Comparison of ENCODE assay signal across 8 cellular contexts in genomic region chr5:173055722-173055982, GRCh38. TPM values are rescaled to one million over a fixed set of nuclear protein-coding genes. Genes with fewer than 3 reads are reported as not detected.
DNase-seq lines count a peak whose midpoint lies in the region; ATAC-seq and TF ChIP-seq lines count a peak whose summit lies in the region.

No MANE protein-coding gene starts in this region.

- H3K4me1 Mint-ChIP-seq in WTC11: peaks cover 14% of the 10 kb centered on the region

- in situ Hi-C loops in GM23248 (cut with MboI): no loop called here

- CTCF ChIA-PET in WTC11 (lab: Charles Lee): no interaction called here

- TF ChIP-seq CTCF in WTC11 (IDR thresholded peaks at IDR 0.05): no peak

- H3K27ac ChIP-seq in BLaER1 (no peak overlapping the region), GM23248 (no peak overlapping the region), iPS DF 6.9 (ENCODE audit: low read length) (no peak overlapping the region), substantia nigra (ENCODE audit: low read depth, low read length, poor library complexity, severe bottlenecking) (peak overlapping the region; percentile 64)

- peaks cover 29% of the 10 kb centered on the region for H3K79me2 ChIP-seq in GM23248 (ENCODE audit: insufficient read depth)

- POLR2A ChIA-PET in WTC11 (lab: Charles Lee): no interaction called here

- H3K27me3 ChIP-seq in BLaER1 (no peaks in the 10 kb centered on the region), GM23248 (replicated peaks; ENCODE audit: insufficient read depth) (no peaks in the 10 kb centered on the region), iPS DF 6.9 (ENCODE audit: control insufficient read depth, insufficient read depth, low read length) (no peaks in the 10 kb centered on the region)

- H3F3A ChIP-seq in GM23248 (ENCODE audit: insufficient read depth): peaks cover 23% of the 10 kb centered on the region

- H3K9me3 ChIP-seq in BLaER1 (no peaks in the 10 kb centered on the region), GM23248 (ENCODE audit: low read depth) (no peaks in the 10 kb centered on the region), iPS DF 6.9 (ENCODE audit: control insufficient read depth, insufficient read depth, low read length) (no peaks in the 10 kb centered on the region)

- H3K36me3 Mint-ChIP-seq in WTC11: no peaks in the 10 kb centered on the region

- no peaks in the 10 kb centered on the region for H3K9me2 ChIP-seq in GM23248 (ENCODE audit: insufficient read depth)

- peaks cover 18% of the 10 kb centered on the region for H3K4me1 ChIP-seq in BLaER1
- H3K4me1 ChIP-seq in GM23248 (ENCODE audit: insufficient read depth): peaks cover 21% of the 10 kb centered on the region
- H3K4me1 ChIP-seq in iPS DF 6.9 (ENCODE audit: control insufficient read depth, insufficient read depth, low read length): no peaks in the 10 kb centered on the region

- peak overlapping the region; percentile 92 for H2AFZ ChIP-seq in GM23248

- H4K20me1 ChIP-seq in BLaER1 (peaks cover 39% of the 10 kb centered on the region), GM23248 (ENCODE audit: insufficient read depth) (no peaks in the 10 kb centered on the region)

- ATAC-seq in WTC11: no peak
- no peak for ATAC-seq in HG02981 (IDR thresholded peaks at IDR 0.05; ENCODE audit: unreplicated experiment)

- peaks cover 5% of the 10 kb centered on the region; the same call in 1 of the 2 replicates for H3K36me3 ChIP-seq in BLaER1
- H3K36me3 ChIP-seq in GM23248 (ENCODE audit: low read depth): no peaks in the 10 kb centered on the region
- no peaks in the 10 kb centered on the region for H3K36me3 ChIP-seq in iPS DF 6.9 (ENCODE audit: control insufficient read depth, insufficient read depth, low read length)

- H3K4me2 ChIP-seq in BLaER1 (peak overlapping the region; percentile 75), GM23248 (ENCODE audit: unreplicated experiment) (peak overlapping the region; percentile 86)

- H3K4me3 Mint-ChIP-seq in WTC11: peak overlapping the region; percentile 93

- H3K4me3 ChIP-seq in BLaER1: peak overlapping the region; percentile 99
- H3K4me3 ChIP-seq in GM23248: peak overlapping the region; percentile 93
- H3K4me3 ChIP-seq in iPS DF 6.9 (ENCODE audit: low read length): peak overlapping the region; percentile 83; the same call in 1 of the 2 replicates

- peak overlapping the region; percentile 21; the same call in 1 of the 2 replicates for H3K9ac ChIP-seq in BLaER1
- peak overlapping the region; percentile 92 for H3K9ac ChIP-seq in GM23248

- H3K27ac Mint-ChIP-seq in WTC11: peak overlapping the region; percentile 91

- WGBS in GM23248 (ENCODE audit: low coverage in 1 of 2, low lambda C conversion rate in 2 of 2, missing lambda C conversion rate in 2 of 2), 2 experiments: 1 to 4% methylated on average over 11 of the region's 11 CpGs
- WGBS in iPS DF 6.9 (ENCODE audit: insufficient coverage, insufficient read length): no CpG with 5 or more reads among the region's 11 CpGs

- H3K27me3 Mint-ChIP-seq in WTC11 (ENCODE audit: low read depth): peaks cover 2% of the 10 kb centered on the region; the same call in 1 of the 2 replicates

- DNase-seq in GM23248: peak; percentile 31
- DNase-seq in WTC11 (ENCODE audit: low spot score): no peak
- DNase-seq in iPS DF 6.9 (ENCODE audit: low read depth, low spot score): no peak
- DNase-seq in substantia nigra (lab: John Stamatoyannopoulos, UW): no peak
- no peak for DNase-seq in OCI-M2 (lab: John Stamatoyannopoulos, UW; ENCODE audit: unreplicated experiment)
- DNase-seq in dermis blood vessel endothelial cell: no peak

- H3K9me3 Mint-ChIP-seq in WTC11: no peaks in the 10 kb centered on the region

TF ChIP-seq in WTC11, 78 proteins besides CTCF, POLR2A, EP300 and RAD21:
- no peak for TF ChIP-seq ZNF263 (CRISPR knock-in tag; IDR thresholded peaks at IDR 0.05; ENCODE audit: low read depth)
- no peak for TF ChIP-seq ELF4 (CRISPR knock-in tag; IDR thresholded peaks at IDR 0.05; ENCODE audit: low read depth)
- TF ChIP-seq ATF3 (CRISPR knock-in tag; conservative IDR thresholded peaks at IDR 0.05): no peak
- TF ChIP-seq NFE2L1 (CRISPR knock-in tag; IDR thresholded peaks at IDR 0.05): no peak
- no peak for TF ChIP-seq SMAD3 (CRISPR knock-in tag; IDR thresholded peaks at IDR 0.05; ENCODE audit: borderline replicate concordance)
- no peak for TF ChIP-seq IRF1 (CRISPR knock-in tag; IDR thresholded peaks at IDR 0.05)
- no peak for TF ChIP-seq NR2C2 (CRISPR knock-in tag; IDR thresholded peaks at IDR 0.05)
- no peak for TF ChIP-seq KAT7 (CRISPR knock-in tag; IDR thresholded peaks at IDR 0.05; ENCODE audit: borderline replicate concordance)
- no peak for TF ChIP-seq ZNF512 (CRISPR knock-in tag; IDR thresholded peaks at IDR 0.05; ENCODE audit: borderline replicate concordance)
- TF ChIP-seq ZBTB21 (CRISPR knock-in tag; IDR thresholded peaks at IDR 0.05; ENCODE audit: borderline replicate concordance): no peak
- TF ChIP-seq TCF7 (CRISPR knock-in tag; IDR thresholded peaks at IDR 0.05; ENCODE audit: low read depth): no peak
- TF ChIP-seq CBFB (CRISPR knock-in tag; IDR thresholded peaks at IDR 0.05; ENCODE audit: low read depth): no peak
- no peak for TF ChIP-seq JAZF1 (CRISPR knock-in tag; IDR thresholded peaks at IDR 0.05)
- no peak for TF ChIP-seq ERG (CRISPR knock-in tag; IDR thresholded peaks at IDR 0.05)
- no peak for TF ChIP-seq ZNF138 (CRISPR knock-in tag; conservative IDR thresholded peaks at IDR 0.05)
- no peak for TF ChIP-seq NR1H2 (CRISPR knock-in tag; IDR thresholded peaks at IDR 0.05)

RNA-seq across cellular contexts. Expression of gene CREBRF, which starts 0.5 kb away (rescaled TPM):
- total RNA-seq in GM23248 (2014; rRNA removed; shearing (Covaris generic)): 10.0 and 14.6 TPM in 2 replicates
- 3.2 and 3.5 TPM in 2 replicates for polyA plus RNA-seq in GM23248 (2016; fragmentation: Nextera tagmentation; extraction: Ambion mirVana)
- 5.7 to 7.2 TPM (median 6.3 TPM) in 3 replicates for total RNA-seq in WTC11 (2021)
- 25.5 and 31.7 TPM in 2 replicates for total RNA-seq in dermis blood vessel endothelial cell
